Comparison of ENCODE assay signal across 13 cellular contexts in genomic region chrX:154827194-154827593, GRCh38. TPM values are rescaled to one million over a fixed set of nuclear protein-coding genes. Genes with fewer than 3 reads are reported as not detected.
DNase-seq lines count a peak whose midpoint lies in the region; ATAC-seq and TF ChIP-seq lines count a peak whose summit lies in the region.
"Had no signal": no experiment of that assay in that cellular context is flagged by ENCODE, and none has a peak within 500 bp of the region (broad histone marks: within the 10 kb centered on the region; RNA-seq: fewer than 3 reads in every experiment).

No MANE protein-coding gene starts in this region.

- no peaks in the 10 kb centered on the region for H3K79me2 ChIP-seq in Karpas-422 (ENCODE audit: low read length)
- H3K79me2 ChIP-seq: hepatocyte had no signal

- no peak overlapping the region for H3K4me3 Mint-ChIP-seq in activated naive CD4-positive, alpha-beta T cell treated with anti-CD3 and anti-CD28 coated beads for 36 hours
- H3K4me3 Mint-ChIP-seq in stimulated activated memory B cell treated with anti-CD40 and anti-IgM and Interleukin-4, amounts not matched to agents 10 μg/mL and 1 μg/mL and 100 μg/mL, for 72 hours: peak overlapping the region; percentile 26
- no peak overlapping the region for H3K4me3 Mint-ChIP-seq in type B pancreatic cell
- H3K4me3 Mint-ChIP-seq: nephron had no signal

- H3K9ac ChIP-seq in Karpas-422 (ENCODE audit: low read length): peak overlapping the region; percentile 56

- no peak for DNase-seq in activated naive CD4-positive, alpha-beta T cell treated with anti-CD3 and anti-CD28 coated beads for 36 hours
- DNase-seq in activated naive CD4-positive, alpha-beta T cell treated with anti-CD3 and anti-CD28 coated beads, Interleukin-2, amount 50 U/mL, for 16 hours: no peak
- DNase-seq in Karpas-422 (no peak), DMS153 treated with DMSO at 0.1 percent for 48 hours (lab: John Stamatoyannopoulos, UW; ENCODE audit: unreplicated experiment) (no peak), type B pancreatic cell (ENCODE audit: extremely low spot score, unreplicated experiment) (no peak)
- DNase-seq: cortex of kidney; NCI-H187; stimulated activated CD4-positive, alpha-beta T cell treated with anti-CD3 and anti-CD28 coated beads, Interleukin-4, amount 100 ng/mL, for 4 hours had no signal

- intact Hi-C loops in activated naive CD4-positive, alpha-beta T cell treated with anti-CD3 and anti-CD28 coated beads for 36 hours (cut with micrococcal nuclease): no loop called here

- no peaks in the 10 kb centered on the region for H3K9me3 Mint-ChIP-seq in activated naive CD4-positive, alpha-beta T cell treated with anti-CD3 and anti-CD28 coated beads for 36 hours
- no peaks in the 10 kb centered on the region for H3K9me3 Mint-ChIP-seq in stimulated activated memory B cell treated with anti-CD40 and anti-IgM and Interleukin-4, amounts not matched to agents 10 μg/mL and 1 μg/mL and 100 μg/mL, for 72 hours
- H3K9me3 Mint-ChIP-seq in type B pancreatic cell: no peaks in the 10 kb centered on the region

- H3K27ac Mint-ChIP-seq in activated naive CD4-positive, alpha-beta T cell treated with anti-CD3 and anti-CD28 coated beads for 36 hours: peak overlapping the region; percentile 10
- peak overlapping the region; percentile 78 for H3K27ac Mint-ChIP-seq in stimulated activated memory B cell treated with anti-CD40 and anti-IgM and Interleukin-4, amounts not matched to agents 10 μg/mL and 1 μg/mL and 100 μg/mL, for 72 hours
- no peak overlapping the region for H3K27ac Mint-ChIP-seq in type B pancreatic cell
- H3K27ac Mint-ChIP-seq: nephron had no signal

- H3K4me2 ChIP-seq in Karpas-422 (ENCODE audit: low read depth, low read length, poor library complexity, severe bottlenecking): peak overlapping the region; percentile 63
- H3K4me2 ChIP-seq: hepatocyte had no signal

- H3K4me1 Mint-ChIP-seq in activated naive CD4-positive, alpha-beta T cell treated with anti-CD3 and anti-CD28 coated beads for 36 hours (ENCODE audit: low read depth): peaks cover 14% of the 10 kb centered on the region
- peaks cover 34% of the 10 kb centered on the region for H3K4me1 Mint-ChIP-seq in stimulated activated memory B cell treated with anti-CD40 and anti-IgM and Interleukin-4, amounts not matched to agents 10 μg/mL and 1 μg/mL and 100 μg/mL, for 72 hours
- no peaks in the 10 kb centered on the region for H3K4me1 Mint-ChIP-seq in type B pancreatic cell (ENCODE audit: unreplicated experiment)
- H3K4me1 Mint-ChIP-seq: nephron had no signal

- H3K27ac ChIP-seq in Karpas-422 (ENCODE audit: low read length): peak overlapping the region; percentile 81
- H3K27ac ChIP-seq: hepatocyte had no signal

- H3K27me3 ChIP-seq in Karpas-422 (ENCODE audit: low read length): no peaks in the 10 kb centered on the region
- H3K27me3 ChIP-seq: hepatocyte had no signal

- no peak for TF ChIP-seq CTCF in type B pancreatic cell (conservative IDR thresholded peaks at IDR 0.05)

- no peaks in the 10 kb centered on the region for H3K9me2 ChIP-seq in Karpas-422 (replicated peaks; ENCODE audit: insufficient read depth, low read length)

- CTCF ChIA-PET in activated naive CD4-positive, alpha-beta T cell treated with anti-CD3 and anti-CD28 coated beads for 36 hours (lab: Charles Lee): interaction anchor here (0.6 kb wide), 1 partner anchor 32 kb away, joined by 6 read pairs; no protein-coding TSS in a partner anchor

- peak overlapping the region; percentile 58; the same call in 1 of the 2 replicates for H2AFZ ChIP-seq in Karpas-422 (ENCODE audit: low read length)
- H2AFZ ChIP-seq: hepatocyte had no signal

- no peaks in the 10 kb centered on the region for H3K9me3 ChIP-seq in Karpas-422 (ENCODE audit: low read length)

- peak overlapping the region; percentile 49; the same call in 1 of the 2 replicates for H3K4me3 ChIP-seq in Karpas-422 (ENCODE audit: low read length)
- H3K4me3 ChIP-seq: hepatocyte had no signal

- no peaks in the 10 kb centered on the region for H3K36me3 Mint-ChIP-seq in activated naive CD4-positive, alpha-beta T cell treated with anti-CD3 and anti-CD28 coated beads for 36 hours (ENCODE audit: low read depth)
- H3K36me3 Mint-ChIP-seq in stimulated activated memory B cell treated with anti-CD40 and anti-IgM and Interleukin-4, amounts not matched to agents 10 μg/mL and 1 μg/mL and 100 μg/mL, for 72 hours: no peaks in the 10 kb centered on the region
- H3K36me3 Mint-ChIP-seq in type B pancreatic cell: no peaks in the 10 kb centered on the region

- H3K4me1 ChIP-seq in Karpas-422 (ENCODE audit: low read length): peaks cover 32% of the 10 kb centered on the region

- no peaks in the 10 kb centered on the region for H4K20me1 ChIP-seq in Karpas-422 (ENCODE audit: insufficient read depth, low read depth, low read length)

- ATAC-seq in HG02623 (IDR thresholded peaks at IDR 0.05; ENCODE audit: unreplicated experiment) (peak; percentile 26), HG03469 (IDR thresholded peaks at IDR 0.05; ENCODE audit: unreplicated experiment) (no peak)
- no peak for ATAC-seq in stimulated activated memory B cell treated with anti-CD40 and anti-IgM and Interleukin-4, amounts not matched to agents 10 μg/mL and 1 μg/mL and 100 μg/mL, for 72 hours

- H3K36me3 ChIP-seq in Karpas-422 (ENCODE audit: insufficient read depth, low read length): no peaks in the 10 kb centered on the region

- H3K27me3 Mint-ChIP-seq in activated naive CD4-positive, alpha-beta T cell treated with anti-CD3 and anti-CD28 coated beads for 36 hours (ENCODE audit: low read depth): no peaks in the 10 kb centered on the region
- H3K27me3 Mint-ChIP-seq in stimulated activated memory B cell treated with anti-CD40 and anti-IgM and Interleukin-4, amounts not matched to agents 10 μg/mL and 1 μg/mL and 100 μg/mL, for 72 hours: no peaks in the 10 kb centered on the region
- H3K27me3 Mint-ChIP-seq in type B pancreatic cell: no peaks in the 10 kb centered on the region

RNA-seq across cellular contexts. Expression of gene SMIM9, which starts 7.3 kb away (rescaled TPM):
- total RNA-seq in activated naive CD4-positive, alpha-beta T cell treated with anti-CD3 and anti-CD28 coated beads for 36 hours: not detected
- total RNA-seq in Karpas-422 (2014; rRNA removed; shearing (Covaris generic); ENCODE audit: low replicate concordance): not detected in 2 replicates
- not detected in 2 replicates for total RNA-seq in type B pancreatic cell (ENCODE audit: low replicate concordance)
- total RNA-seq: hepatocyte had no signal

RNA-seq across cellular contexts. Expression of gene MPP1, which starts 21.9 kb away (rescaled TPM):
- total RNA-seq in activated naive CD4-positive, alpha-beta T cell treated with anti-CD3 and anti-CD28 coated beads for 36 hours: 10 to 100 TPM; 23.9 to 24.3 TPM
- 5.7 and 10.7 TPM in 2 replicates for total RNA-seq in Karpas-422 (2014; rRNA removed; shearing (Covaris generic); ENCODE audit: low replicate concordance)
- total RNA-seq in type B pancreatic cell (ENCODE audit: low replicate concordance): 10.4 and 13.8 TPM in 2 replicates

RNA-seq across cellular contexts. Expression of gene F8A1, which starts 59.0 kb away (rescaled TPM):
- total RNA-seq in activated naive CD4-positive, alpha-beta T cell treated with anti-CD3 and anti-CD28 coated beads for 36 hours: 10 to 100 TPM; 33.7 to 35.0 TPM
- total RNA-seq in Karpas-422 (2014; rRNA removed; shearing (Covaris generic); ENCODE audit: low replicate concordance): 8.4 and 9.1 TPM in 2 replicates
- 16.1 and 20.7 TPM in 2 replicates for total RNA-seq in type B pancreatic cell (ENCODE audit: low replicate concordance)
